Comparison of ENCODE assay signal across 8 cellular contexts in genomic region chr16:24729243-24729966, GRCh38. TPM values are rescaled to one million over a fixed set of nuclear protein-coding genes. Genes with fewer than 3 reads are reported as not detected.
DNase-seq lines count a peak whose midpoint lies in the region; ATAC-seq and TF ChIP-seq lines count a peak whose summit lies in the region.

TSS of gene TNRC6A (plus strand) at chr16:24729651. CDS start at chr16:24729842, 191 bp downstream.

- H3K36me3 Mint-ChIP-seq in chondrocyte (ENCODE audit: low read depth), result peaks cover 11% of the 10 kb centered on the region

- no peaks in the 10 kb centered on the region for H3K27me3 Mint-ChIP-seq in chondrocyte (ENCODE audit: low read depth)

- ATAC-seq in GM18873 (IDR thresholded peaks at IDR 0.05; ENCODE audit: low FRiP score, unreplicated experiment), result peak; percentile 86
- peak; percentile 88 for ATAC-seq in HG03135 (IDR thresholded peaks at IDR 0.05; ENCODE audit: unreplicated experiment)

- peak within 1 kb of the TSS; percentile 93 for H3K4me3 Mint-ChIP-seq in chondrocyte (ENCODE audit: unreplicated experiment)

- no peaks in the 10 kb centered on the region for H3K27me3 ChIP-seq in kidney epithelial cell (ENCODE audit: control insufficient read depth, insufficient read depth, low read length)

- H3K36me3 ChIP-seq in kidney epithelial cell (ENCODE audit: control insufficient read depth, insufficient read depth, low read length), result no peaks in the 10 kb centered on the region

- no peaks in the 10 kb centered on the region for H3K9me3 Mint-ChIP-seq in chondrocyte (ENCODE audit: low read depth)

- DNase-seq in AG08395 (ENCODE audit: low spot score) (peak; percentile 95), NCI-H345 treated with DMSO at 0.1 percent for 48 hours (lab: John Stamatoyannopoulos, UW; ENCODE audit: unreplicated experiment) (peak; percentile 71), chondrocyte (ENCODE audit: low spot score) (peak; percentile 96), kidney epithelial cell (ENCODE audit: low read depth) (peak; percentile 48)
- peak; percentile 61 to 73 for DNase-seq in activated CD4-positive, alpha-beta T cell treated with anti-CD3 and anti-CD28 coated beads for 24 hours (ENCODE audit: low read depth in 2 of 2)
- peak; percentile 71 to 73 for DNase-seq in stimulated activated CD4-positive, alpha-beta T cell treated with anti-CD3 and anti-CD28 coated beads, Interleukin-15, amount 100 ng/mL, for 48 hours (ENCODE audit: low read depth in 2 of 2)

- H3K4me1 Mint-ChIP-seq in chondrocyte (ENCODE audit: low read depth), result peaks cover 36% of the 10 kb centered on the region

- peak within 1 kb of the TSS; percentile 98 for H3K27ac Mint-ChIP-seq in chondrocyte (ENCODE audit: unreplicated experiment)

- TF ChIP-seq CTCF in chondrocyte (IDR thresholded peaks at IDR 0.05), result no peak
- TF ChIP-seq CTCF in kidney epithelial cell (IDR thresholded peaks at IDR 0.05; ENCODE audit: insufficient read depth, low read length, poor library complexity, severe bottlenecking), result no peak

- peak within 1 kb of the TSS; percentile 90 for H3K4me3 ChIP-seq in kidney epithelial cell (ENCODE audit: low read depth, low read length)

RNA-seq across cellular contexts. Expression of gene TNRC6A, which starts in this region (rescaled TPM):
- total RNA-seq in chondrocyte (42.8 to 57.6 TPM (median 52.1 TPM) in 3 replicates), kidney epithelial cell (17.5 and 18.4 TPM in 2 replicates)

Comparison
In these comparisons a context has a peak if more than half of its experiments do, and no peak if none do; other contexts are left out.
1. Peak in every context shown above with its lines: DNase-seq, ATAC-seq and H3K4me3 ChIP-seq.